20 cellular contexts compared by ENCODE assay signal in the genomic region with DNA sequence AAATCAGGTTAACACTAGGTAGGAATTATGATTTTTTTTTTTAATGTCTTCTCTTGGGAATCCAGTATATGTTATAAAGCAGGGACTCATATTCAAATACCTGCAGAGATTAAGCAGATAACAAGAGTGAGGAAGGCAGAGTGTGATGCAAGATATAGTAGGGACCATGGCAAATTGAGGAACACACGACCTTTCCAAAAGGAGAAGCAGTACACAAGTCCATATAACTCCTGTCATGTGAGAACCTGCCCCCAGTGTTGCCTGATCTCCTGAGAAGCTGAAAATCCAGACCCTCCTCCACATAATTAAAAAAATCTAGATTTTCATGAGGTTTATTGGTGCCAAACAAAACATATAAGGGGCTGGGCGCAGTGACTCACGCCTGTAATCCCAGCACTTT. TPM values are rescaled to one million over a fixed set of nuclear protein-coding genes. Genes with fewer than 3 reads are reported as not detected.
"Had no signal": no experiment of that assay in that cellular context is flagged by ENCODE, and none has a peak within 500 bp of the region (broad histone marks: within the 10 kb centered on the region; RNA-seq: fewer than 3 reads in every experiment).

No MANE protein-coding gene starts in this region.

- H3K27ac Mint-ChIP-seq: brain; memory B cell; stimulated activated memory B cell treated with anti-CD40 and anti-IgM and Interleukin-4, amounts not matched to agents 10 μg/mL and 1 μg/mL and 100 μg/mL, for 72 hours had no signal

- H3K4me3 ChIP-seq: heart left ventricle, testis had no signal

- H3K27ac ChIP-seq: heart left ventricle, testis had no signal

- H3K4me3 Mint-ChIP-seq: activated CD8-positive, alpha-beta T cell treated with anti-CD3 and anti-CD28 coated beads, Interleukin-2, amount 10 ng/mL, durations not matched to agents 7 days and 5 days; memory B cell; stimulated activated memory B cell treated with anti-CD40 and anti-IgM and Interleukin-4, amounts not matched to agents 10 μg/mL and 1 μg/mL and 100 μg/mL, for 72 hours had no signal

- ATAC-seq: activated CD8-positive, alpha-beta T cell treated with anti-CD3 and anti-CD28 coated beads, Interleukin-2, amount 10 ng/mL, durations not matched to agents 7 days and 5 days; activated naive CD4-positive, alpha-beta T cell treated with anti-CD3 and anti-CD28 coated beads, Interleukin-2, amount 50 U/mL, for 72 hours; heart left ventricle; left cardiac atrium; sciatic nerve; stimulated activated memory B cell treated with anti-CD40 and anti-IgM and Interleukin-4, amounts not matched to agents 10 μg/mL and 1 μg/mL and 100 μg/mL, for 72 hours had no signal

- H3K27me3 Mint-ChIP-seq: memory B cell; stimulated activated memory B cell treated with anti-CD40 and anti-IgM and Interleukin-4, amounts not matched to agents 10 μg/mL and 1 μg/mL and 100 μg/mL, for 72 hours had no signal

- H3K9me3 ChIP-seq: heart left ventricle, testis had no signal

- DNase-seq: activated CD4-positive, alpha-beta T cell treated with anti-CD3 and anti-CD28 coated beads for 1 hour; activated CD4-positive, alpha-beta T cell treated with anti-CD3 and anti-CD28 coated beads, Interleukin-2, amount 50 U/mL, for 1 hour; activated CD8-positive, alpha-beta T cell treated with anti-CD3 and anti-CD28 coated beads, Interleukin-2, amount 10 ng/mL, durations not matched to agents 7 days and 5 days; activated gamma-delta T cell; aorta; heart left ventricle; left cardiac atrium; occipital lobe; posterior cingulate gyrus; small intestine; stimulated activated CD4-positive, alpha-beta T cell treated with anti-CD3 and anti-CD28 coated beads, Interleukin-2, amount 100 ng/mL, for 24 hours; testis had no signal

- H3K27me3 ChIP-seq: heart left ventricle, testis had no signal

- H3K9me3 Mint-ChIP-seq: activated naive CD4-positive, alpha-beta T cell treated with anti-CD3 and anti-CD28 coated beads, Interleukin-2, amount 50 U/mL, for 72 hours; brain; memory B cell; stimulated activated memory B cell treated with anti-CD40 and anti-IgM and Interleukin-4, amounts not matched to agents 10 μg/mL and 1 μg/mL and 100 μg/mL, for 72 hours had no signal

RNA-seq across cellular contexts. Expression of a gene that starts 39.8 kb away (rescaled TPM):
- total RNA-seq: activated CD8-positive, alpha-beta T cell treated with anti-CD3 and anti-CD28 coated beads, Interleukin-2, amount 10 ng/mL, durations not matched to agents 7 days and 5 days; activated naive CD4-positive, alpha-beta T cell treated with anti-CD3 and anti-CD28 coated beads, Interleukin-2, amount 50 U/mL, for 72 hours; epithelial cell of proximal tubule; fibroblast of villous mesenchyme; occipital lobe; renal cortical epithelial cell had no signal
